In genomic region chr21:41673596-41674335, GRCh38 we compare ENCODE assay signal across 1 cellular context.
TF ChIP-seq lines count a peak whose summit lies in the region.

No MANE protein-coding gene starts in this region.

TF ChIP-seq in H1, 55 proteins besides CTCF, POLR2A, EP300 and RAD21 (continued from another document):
- TF ChIP-seq RBBP5 (IDR thresholded peaks at IDR 0.05; ENCODE audit: borderline replicate concordance, low read depth, low read length) (no peak), HDAC6 (IDR thresholded peaks at IDR 0.05; ENCODE audit: low read depth, low read length) (no peak), ATF2 (IDR thresholded peaks at IDR 0.05; ENCODE audit: low read length) (no peak), TAF7 (optimal IDR thresholded peaks at IDR 0.05; ENCODE audit: borderline replicate concordance, low read depth, low read length) (no peak), YY1 (IDR thresholded peaks at IDR 0.05; ENCODE audit: low read depth, low read length) (no peak), ASH2L (IDR thresholded peaks at IDR 0.05; ENCODE audit: low read length) (no peak), NANOG (IDR thresholded peaks at IDR 0.05; ENCODE audit: insufficient read depth, low read depth, low read length, poor library complexity, severe bottlenecking) (no peak)
- TF ChIP-seq, protein P1, sequence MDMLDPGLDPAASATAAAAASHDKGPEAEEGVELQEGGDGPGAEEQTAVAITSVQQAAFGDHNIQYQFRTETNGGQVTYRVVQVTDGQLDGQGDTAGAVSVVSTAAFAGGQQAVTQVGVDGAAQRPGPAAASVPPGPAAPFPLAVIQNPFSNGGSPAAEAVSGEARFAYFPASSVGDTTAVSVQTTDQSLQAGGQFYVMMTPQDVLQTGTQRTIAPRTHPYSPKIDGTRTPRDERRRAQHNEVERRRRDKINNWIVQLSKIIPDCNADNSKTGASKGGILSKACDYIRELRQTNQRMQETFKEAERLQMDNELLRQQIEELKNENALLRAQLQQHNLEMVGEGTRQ (IDR thresholded peaks at IDR 0.05; ENCODE audit: low read length): no peak
